Comparison of ENCODE assay signal across 11 cellular contexts in the genomic region with DNA sequence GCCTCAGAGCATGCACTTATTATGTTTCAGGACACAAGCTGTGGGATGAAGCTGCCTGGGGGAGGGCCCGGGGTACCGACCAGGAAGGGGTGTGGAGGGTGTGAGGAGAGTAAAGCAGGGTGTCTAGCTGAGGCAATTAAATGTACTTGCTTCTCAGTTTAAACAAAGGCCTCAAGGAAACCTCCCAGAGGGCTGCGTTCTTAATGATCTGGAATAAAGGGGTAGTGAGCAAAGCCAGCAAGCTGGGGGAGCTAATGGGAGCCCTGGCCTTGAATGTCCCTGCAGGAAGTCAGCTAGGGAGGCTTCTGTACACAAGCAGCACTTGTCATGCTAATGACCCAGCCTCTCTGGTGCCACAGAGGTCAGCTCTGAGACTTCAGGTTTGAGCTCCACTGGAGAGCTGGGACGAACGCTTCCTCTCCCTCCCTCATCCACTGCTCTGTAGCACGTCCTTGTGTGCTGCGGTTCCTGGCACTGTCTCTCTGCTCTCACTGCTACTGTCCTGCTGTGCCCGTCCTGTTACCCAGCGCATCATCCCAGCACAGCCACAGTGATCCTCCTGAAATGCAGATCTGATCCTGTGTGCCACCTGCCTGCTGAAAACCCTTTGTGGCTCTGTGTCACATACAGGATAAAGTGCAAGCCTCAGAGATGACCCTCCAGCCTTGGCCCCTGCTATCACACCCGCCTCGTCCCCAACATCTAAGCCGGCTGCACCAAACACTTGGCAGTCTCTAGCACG.
A peak's percentile ranks its signal among the peaks of the same experiment; 100 is the strongest.
DNase-seq lines count a peak whose midpoint lies in the region; ATAC-seq, FAIRE-seq and TF ChIP-seq lines count a peak whose summit lies in the region.
"Had no signal": no experiment of that assay in that cellular context is flagged by ENCODE, and none has a peak within 500 bp of the region (broad histone marks: within the 10 kb centered on the region; RNA-seq: fewer than 3 reads in every experiment).

No MANE protein-coding gene starts in this region.

- no peaks in the 10 kb centered on the region for H3K23me2 ChIP-seq in H1 (ENCODE audit: low read depth, low read length)

- H3K14ac ChIP-seq in H1 (ENCODE audit: insufficient read length): no peak overlapping the region

- 10% methylated on average over 13 of the region's 13 CpGs; no CpG with 5 or more reads in 1 of the 2 experiments for WGBS in H1 (ENCODE audit: extremely low coverage in 1 of 2, insufficient coverage in 1 of 2, insufficient read length in 1 of 2, insufficient replicate concordance in 2 of 2, low coverage in 1 of 2, low lambda C conversion rate in 2 of 2, missing lambda C conversion rate in 1 of 2), 2 experiments
- 70 to 83% methylated on average over 7 to 13 of the region's 13 CpGs for WGBS in esophagus squamous epithelium, 2 donors

- peak overlapping the region; percentile 76 for H3K18ac ChIP-seq in H1 (ENCODE audit: extremely low read depth, low read length)

- no peaks in the 10 kb centered on the region for H3K9me3 ChIP-seq in H1 (ENCODE audit: insufficient read depth in 2 of 2, low read depth in 1 of 2, low read length in 1 of 2)
- no peaks in the 10 kb centered on the region for H3K9me3 ChIP-seq in esophagus squamous epithelium
- H3K9me3 ChIP-seq: transverse colon had no signal

- intact Hi-C loops in esophagus squamous epithelium (cut with DNase I): no loop called here

- H4K91ac ChIP-seq in H1 (replicated peaks; ENCODE audit: insufficient read length, low read length): peak overlapping the region; percentile 59

- 0 out of 2 replicates have a peak overlapping the region, but pooled peaks have one; percentile 51 for H2BK12ac ChIP-seq in H1 (ENCODE audit: low read depth, low read length)

- TF ChIP-seq POLR2A in H1 (IDR thresholded peaks at IDR 0.05; ENCODE audit: control extremely low read depth in 1 of 2, low read depth in 2 of 2, low read length in 2 of 2): 0 out of 3 replicates have a peak, but pooled peaks of 1 of the 2 experiments have one; percentile 35
- TF ChIP-seq POLR2A in esophagus squamous epithelium (IDR thresholded peaks at IDR 0.05): no peak
- TF ChIP-seq POLR2A in GM18505 (IDR thresholded peaks at IDR 0.05; ENCODE audit: borderline replicate concordance, extremely low read depth, insufficient read depth, insufficient read length): no peak

- no peak overlapping the region for H3K56ac ChIP-seq in H1 (replicated peaks; ENCODE audit: insufficient read length, low read depth, low read length)

- H3K4me2 ChIP-seq in H1 (ENCODE audit: insufficient read depth in 1 of 2, low read depth in 2 of 2, low read length in 2 of 2): peak overlapping the region; percentile 56 to 70

- H3K4me3 ChIP-seq in H1 (ENCODE audit: extremely low read depth in 1 of 4, insufficient read depth in 2 of 4, low read depth in 3 of 4, low read length in 4 of 4): peak overlapping the region in 2 of 4 experiments; percentile 17 to 35; a peak in 3 of 8 replicates
- no peak overlapping the region for H3K4me3 ChIP-seq in esophagus squamous epithelium
- H3K4me3 ChIP-seq: transverse colon had no signal

- H3K27ac ChIP-seq in H1 (ENCODE audit: low read depth, low read length): no peak overlapping the region
- H3K27ac ChIP-seq in esophagus squamous epithelium: peak overlapping the region in 2 of 4 donors; percentile 5 to 29
- H3K27ac ChIP-seq: transverse colon had no signal

- no peak overlapping the region for H4K5ac ChIP-seq in H1 (ENCODE audit: insufficient read length, low read depth, low read length)

- peaks cover 3% of the 10 kb centered on the region; the same call in 1 of the 2 replicates for H3K79me1 ChIP-seq in H1 (ENCODE audit: low read depth, low read length)

- H3K4me1 ChIP-seq in H1 (replicated peaks in 1 of 4; ENCODE audit: control insufficient read depth in 3 of 4, insufficient read depth in 4 of 4, low read length in 3 of 4) (peaks cover 14 to 30% (median 20%) of the 10 kb centered on the region in 4 experiments), esophagus squamous epithelium (peaks cover 0 to 32% (median 0%) of the 10 kb centered on the region in 3 donors)

- no peak overlapping the region for H3K9ac ChIP-seq in H1 (replicated peaks in 1 of 4; ENCODE audit: extremely low read depth in 1 of 4, low read depth in 3 of 4, low read length in 3 of 4)

- no peak overlapping the region for H2BK5ac ChIP-seq in H1 (ENCODE audit: low read depth, low read length)

- peak; percentile 98 for FAIRE-seq in H1 (lab: Jason Lieb, UNC)

- no peak overlapping the region for H2BK120ac ChIP-seq in H1 (replicated peaks; ENCODE audit: low read depth, low read length)

- H2BK15ac ChIP-seq in H1 (ENCODE audit: low read length): peak overlapping the region; percentile 46; the same call in 1 of the 2 replicates

- H3K36me3 ChIP-seq in H1 (ENCODE audit: control insufficient read depth in 2 of 4, insufficient read depth in 4 of 4, low read length in 3 of 4): peaks cover 0 to 3% (median under 1%) of the 10 kb centered on the region in 4 experiments; a peak in 2 of 8 replicates
- no peaks in the 10 kb centered on the region for H3K36me3 ChIP-seq in esophagus squamous epithelium
- H3K36me3 ChIP-seq: transverse colon had no signal

- no peak for TF ChIP-seq EP300 in H1 (IDR thresholded peaks at IDR 0.05; ENCODE audit: borderline replicate concordance in 1 of 2, low read depth in 2 of 2, low read length in 2 of 2)

- H2BK20ac ChIP-seq in H1 (ENCODE audit: low read length): no peak overlapping the region

- H3K79me2 ChIP-seq in H1 (ENCODE audit: control insufficient read depth in 1 of 2, insufficient read depth in 2 of 2, low read length in 2 of 2): no peaks in the 10 kb centered on the region

- H3K27me3 ChIP-seq in H1 (replicated peaks in 1 of 4; ENCODE audit: control insufficient read depth in 3 of 4, extremely low read depth in 1 of 4, insufficient read depth in 3 of 4, low read length in 3 of 4): peaks cover 0 to 18% (median 15%) of the 10 kb centered on the region in 4 experiments; a peak in 6 of 7 replicates
- H3K27me3 ChIP-seq in esophagus squamous epithelium: no peaks in the 10 kb centered on the region
- H3K27me3 ChIP-seq: transverse colon had no signal

- peak; percentile 93 for DNase-seq in COR-L47 (lab: John Stamatoyannopoulos, UW)
- DNase-seq in NCI-H2107 (lab: John Stamatoyannopoulos, UW): peak; percentile 42
- DNase-seq in H1 (ENCODE audit: low read depth in 1 of 2, low spot score in 2 of 2): peak; percentile 72 to 96
- peak; percentile 80 for DNase-seq in medulla oblongata (ENCODE audit: extremely low spot score)
- DNase-seq in esophagus squamous epithelium (lab: John Stamatoyannopoulos, UW): no peak
- DNase-seq: activated CD8-positive, alpha-beta memory T cell treated with anti-CD3 and anti-CD28 coated beads, Interleukin-2, amount 10 ng/mL, durations not matched to agents 7 days and 5 days; Kasumi-1; transverse colon had no signal

- H2AFZ ChIP-seq in H1 (ENCODE audit: low read length): no peak overlapping the region

- TF ChIP-seq CTCF in H1 (IDR thresholded peaks at IDR 0.05; ENCODE audit: control extremely low read depth in 1 of 3, insufficient read depth in 1 of 3, low read depth in 1 of 3, low read length in 3 of 3): peak in 1 of 3 experiments; percentile 27; a peak in 1 of 4 replicates
- TF ChIP-seq CTCF in esophagus squamous epithelium (IDR thresholded peaks at IDR 0.05): no peak

- ATAC-seq in GM18505 (IDR thresholded peaks at IDR 0.05; ENCODE audit: unreplicated experiment): no peak
- ATAC-seq in GM18517 (IDR thresholded peaks at IDR 0.05; ENCODE audit: unreplicated experiment): no peak
- ATAC-seq in SK-N-SH treated with all-trans-retinoic acid at 6 μM for 48 hours: no peak
- ATAC-seq: activated CD8-positive, alpha-beta memory T cell treated with anti-CD3 and anti-CD28 coated beads, Interleukin-2, amount 10 ng/mL, durations not matched to agents 7 days and 5 days had no signal

- POLR2A ChIA-PET in H1 (lab: Charles Lee; ENCODE audit: partially characterized antibody): interaction anchor here (0.7 to 2.1 kb wide), 7 partner anchors 9 to 49 kb away, joined by 3 to 14 read pairs (median 3); no protein-coding TSS in a partner anchor

- peak; percentile 3 to 29; a peak in 2 of 4 replicates for TF ChIP-seq RAD21 in H1 (IDR thresholded peaks at IDR 0.05 in 1 of 2, conservative IDR thresholded peaks at IDR 0.05 in 1 of 2; ENCODE audit: low read depth in 2 of 2, low read length in 2 of 2)

- CTCF ChIA-PET in H1 (lab: Charles Lee; ENCODE audit: partially characterized antibody): interaction anchor here (0.7 to 2.4 kb wide), 13 partner anchors 9 to 198 kb away, joined by 3 to 20 read pairs (median 4); no protein-coding TSS in a partner anchor

- H3K4ac ChIP-seq in H1 (replicated peaks; ENCODE audit: insufficient read length, low read depth, low read length): no peak overlapping the region

- peak overlapping the region; percentile 10 for H2AK5ac ChIP-seq in H1 (ENCODE audit: low read depth, low read length)

- peak overlapping the region; percentile 53; the same call in 1 of the 2 replicates for H4K8ac ChIP-seq in H1 (ENCODE audit: extremely low read depth, insufficient read depth, low read length)

- H4K20me1 ChIP-seq in H1 (replicated peaks in 1 of 2; ENCODE audit: control insufficient read depth in 1 of 2, insufficient read depth in 2 of 2, low read length in 2 of 2): peaks cover 6 to 28% of the 10 kb centered on the region in 2 experiments

- no peak overlapping the region for H3K23ac ChIP-seq in H1 (ENCODE audit: insufficient read length)

TF ChIP-seq in H1, 55 proteins besides CTCF, POLR2A, EP300 and RAD21 (continues in another document):
- TF ChIP-seq, protein P1, sequence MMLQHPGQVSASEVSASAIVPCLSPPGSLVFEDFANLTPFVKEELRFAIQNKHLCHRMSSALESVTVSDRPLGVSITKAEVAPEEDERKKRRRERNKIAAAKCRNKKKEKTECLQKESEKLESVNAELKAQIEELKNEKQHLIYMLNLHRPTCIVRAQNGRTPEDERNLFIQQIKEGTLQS (IDR thresholded peaks at IDR 0.05; ENCODE audit: insufficient read depth, low read depth, low read length): no peak
- TF ChIP-seq POLR2AphosphoS5 (IDR thresholded peaks at IDR 0.05; ENCODE audit: low read depth, low read length) (peak; percentile 65), SIN3A (conservative IDR thresholded peaks at IDR 0.05 in 1 of 2, IDR thresholded peaks at IDR 0.05 in 1 of 2; ENCODE audit: low read depth in 1 of 2, low read length in 2 of 2) (no peak), MAFK (IDR thresholded peaks at IDR 0.05; ENCODE audit: low read depth, low read length) (no peak)

TF ChIP-seq in SK-N-SH treated with all-trans-retinoic acid at 6 μM for 48 hours, 23 proteins besides CTCF, POLR2A, EP300 and RAD21:
- TF ChIP-seq ZC3H10 (CRISPR knock-in tag; IDR thresholded peaks at IDR 0.05): no peak
- no peak for TF ChIP-seq SNAI2 (CRISPR knock-in tag; IDR thresholded peaks at IDR 0.05)
